ENCODE assay signal across 9 cellular contexts in genomic region chr4:169098054-169098896, GRCh38.
DNase-seq lines count a peak whose midpoint lies in the region; ATAC-seq and TF ChIP-seq lines count a peak whose summit lies in the region.
"Had no signal": no experiment of that assay in that cellular context is flagged by ENCODE, and none has a peak within 500 bp of the region (broad histone marks: within the 10 kb centered on the region; RNA-seq: fewer than 3 reads in every experiment).

No MANE protein-coding gene starts in this region.

- intact Hi-C loops in esophagus muscularis mucosa (cut with DNase I): no loop called here

- no peaks in the 10 kb centered on the region for H3K27me3 ChIP-seq in esophagus muscularis mucosa

- TF ChIP-seq CTCF in esophagus muscularis mucosa (IDR thresholded peaks at IDR 0.05): no peak

- DNase-seq in GF-D8 (lab: John Stamatoyannopoulos, UW) (peak; percentile 79), HUDEP-2 (lab: John Stamatoyannopoulos, UW; ENCODE audit: unreplicated experiment in 76 of 76) (no peak), NCI-H2107 (lab: John Stamatoyannopoulos, UW) (no peak), esophagus muscularis mucosa (ENCODE audit: extremely low spot score) (no peak), DMS79 treated with DMSO at 0.1 percent for 48 hours (lab: John Stamatoyannopoulos, UW) (no peak)
- DNase-seq: foreskin melanocyte had no signal

- no peak for TF ChIP-seq POLR2A in esophagus muscularis mucosa (IDR thresholded peaks at IDR 0.05; ENCODE audit: low read depth)

- H3K4me1 ChIP-seq in esophagus muscularis mucosa: peaks cover 18 to 23% (median 22%) of the 10 kb centered on the region in 4 donors

- peak overlapping the region in 2 of 4 donors; percentile 32 to 59 for H3K27ac ChIP-seq in esophagus muscularis mucosa (replicated peaks in 1 of 4)

- H3K9me3 ChIP-seq in esophagus muscularis mucosa: no peaks in the 10 kb centered on the region

- H3K4me3 ChIP-seq in esophagus muscularis mucosa: no peak overlapping the region

- ATAC-seq in GM21390 (IDR thresholded peaks at IDR 0.05; ENCODE audit: unreplicated experiment) (peak; percentile 64), HG03469 (IDR thresholded peaks at IDR 0.05; ENCODE audit: unreplicated experiment) (peak; percentile 44), esophagus mucosa (peak; percentile 29)

- TF ChIP-seq EP300 in esophagus muscularis mucosa (IDR thresholded peaks at IDR 0.05): no peak

- WGBS in esophagus muscularis mucosa: 87% methylated on average over 4 of the region's 4 CpGs

- H3K36me3 ChIP-seq in esophagus muscularis mucosa: peaks cover 0 to 35% (median 13%) of the 10 kb centered on the region in 4 donors
